ENCODE assay signal across 17 cellular contexts in genomic region chr9:8779478-8779877, GRCh38.
"Had no signal": no experiment of that assay in that cellular context is flagged by ENCODE, and none has a peak within 500 bp of the region (broad histone marks: within the 10 kb centered on the region; RNA-seq: fewer than 3 reads in every experiment).

No MANE protein-coding gene starts in this region.

- H3K36me3 Mint-ChIP-seq: activated naive CD4-positive, alpha-beta T cell treated with anti-CD3 and anti-CD28 coated beads, Interleukin-2, amount 50 U/mL, for 24 hours; naive B cell; stimulated activated naive B cell treated with anti-CD40 and anti-IgM and Interleukin-4, amounts not matched to agents 10 μg/mL and 1 μg/mL and 100 μg/mL, for 72 hours; T-cell had no signal

- H3K4me1 Mint-ChIP-seq: activated naive CD4-positive, alpha-beta T cell treated with anti-CD3 and anti-CD28 coated beads, Interleukin-2, amount 50 U/mL, for 24 hours; naive B cell; stimulated activated naive B cell treated with anti-CD40 and anti-IgM and Interleukin-4, amounts not matched to agents 10 μg/mL and 1 μg/mL and 100 μg/mL, for 72 hours; T-cell had no signal

- H3K27ac ChIP-seq: adrenal gland, right atrium auricular region had no signal

- H3K36me3 ChIP-seq: adrenal gland, right atrium auricular region had no signal

- H3K9me3 ChIP-seq: adrenal gland, right atrium auricular region had no signal

- DNase-seq: activated CD4-positive, alpha-beta T cell treated with anti-CD3 and anti-CD28 coated beads for 1 hour; activated CD4-positive, alpha-beta T cell treated with anti-CD3 and anti-CD28 coated beads, Interleukin-2, amount 50 U/mL, for 48 hours; activated T-cell treated with anti-CD3 and anti-CD28 coated beads, Interleukin-2, amount 50 U/mL, for 24 hours; adrenal gland; central memory CD4-positive, alpha-beta T cell; effector memory CD8-positive, alpha-beta T cell; naive B cell; stimulated activated CD4-positive, alpha-beta T cell treated with anti-CD3 and anti-CD28 coated beads, Interleukin-15, amount 100 ng/mL, for 24 hours; stimulated activated CD4-positive, alpha-beta T cell treated with anti-CD3 and anti-CD28 coated beads, Interleukin-4, amount 100 ng/mL, for 1 hour; stimulated activated naive B cell treated with anti-CD40 and anti-IgM and Interleukin-4, amounts not matched to agents 10 μg/mL and 1 μg/mL and 100 μg/mL, for 72 hours; T-cell; T-helper 9 cell; trophoblast cell had no signal

- H3K4me3 Mint-ChIP-seq: activated naive CD4-positive, alpha-beta T cell treated with anti-CD3 and anti-CD28 coated beads, Interleukin-2, amount 50 U/mL, for 24 hours; activated T-cell treated with anti-CD3 and anti-CD28 coated beads, Interleukin-2, amount 50 U/mL, for 24 hours; dendritic cell treated with granulocyte-macrophage colony-stimulating factor and Interleukin-4, amounts not matched to agents 40 ng/mL and 50 ng/mL, for 4 days; effector memory CD8-positive, alpha-beta T cell; naive B cell; stimulated activated naive B cell treated with anti-CD40 and anti-IgM and Interleukin-4, amounts not matched to agents 10 μg/mL and 1 μg/mL and 100 μg/mL, for 72 hours; T-cell had no signal

- H3K4me1 ChIP-seq: right atrium auricular region had no signal

- H3K27me3 ChIP-seq: adrenal gland, right atrium auricular region had no signal

- H3K4me3 ChIP-seq: adrenal gland, lung, right atrium auricular region had no signal

- H3K27me3 Mint-ChIP-seq: activated naive CD4-positive, alpha-beta T cell treated with anti-CD3 and anti-CD28 coated beads, Interleukin-2, amount 50 U/mL, for 24 hours; activated T-cell treated with anti-CD3 and anti-CD28 coated beads, Interleukin-2, amount 50 U/mL, for 24 hours; dendritic cell treated with granulocyte-macrophage colony-stimulating factor and Interleukin-4, amounts not matched to agents 40 ng/mL and 50 ng/mL, for 4 days; effector memory CD8-positive, alpha-beta T cell; naive B cell; stimulated activated naive B cell treated with anti-CD40 and anti-IgM and Interleukin-4, amounts not matched to agents 10 μg/mL and 1 μg/mL and 100 μg/mL, for 72 hours; T-cell had no signal

- H3K9me3 Mint-ChIP-seq: activated naive CD4-positive, alpha-beta T cell treated with anti-CD3 and anti-CD28 coated beads, Interleukin-2, amount 50 U/mL, for 24 hours; activated T-cell treated with anti-CD3 and anti-CD28 coated beads, Interleukin-2, amount 50 U/mL, for 24 hours; dendritic cell treated with granulocyte-macrophage colony-stimulating factor and Interleukin-4, amounts not matched to agents 40 ng/mL and 50 ng/mL, for 4 days; effector memory CD8-positive, alpha-beta T cell; naive B cell; stimulated activated naive B cell treated with anti-CD40 and anti-IgM and Interleukin-4, amounts not matched to agents 10 μg/mL and 1 μg/mL and 100 μg/mL, for 72 hours; T-cell had no signal

- H3K27ac Mint-ChIP-seq: activated naive CD4-positive, alpha-beta T cell treated with anti-CD3 and anti-CD28 coated beads, Interleukin-2, amount 50 U/mL, for 24 hours; activated T-cell treated with anti-CD3 and anti-CD28 coated beads, Interleukin-2, amount 50 U/mL, for 24 hours; dendritic cell treated with granulocyte-macrophage colony-stimulating factor and Interleukin-4, amounts not matched to agents 40 ng/mL and 50 ng/mL, for 4 days; effector memory CD8-positive, alpha-beta T cell; stimulated activated naive B cell treated with anti-CD40 and anti-IgM and Interleukin-4, amounts not matched to agents 10 μg/mL and 1 μg/mL and 100 μg/mL, for 72 hours; T-cell had no signal
